10 cellular contexts compared by ENCODE assay signal in the genomic region with DNA sequence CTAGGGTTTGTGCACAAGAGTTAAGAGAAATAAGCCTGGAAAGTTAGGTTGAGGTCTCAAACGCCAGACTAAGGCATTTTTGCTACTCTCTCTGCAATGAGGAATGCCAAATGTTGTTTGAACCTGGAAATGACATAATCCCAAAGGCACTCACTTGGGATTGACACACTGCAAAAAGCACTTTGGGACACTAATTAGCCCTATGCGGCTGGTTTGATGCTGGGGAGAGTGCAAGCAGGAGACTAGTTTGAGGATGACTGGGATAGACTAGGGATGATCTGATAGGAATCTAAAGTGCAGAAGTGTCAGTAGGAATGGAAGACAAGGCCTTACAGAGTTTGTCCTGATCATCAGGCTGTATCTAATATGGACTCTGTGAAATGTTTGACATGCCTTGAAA.
"Had no signal": no experiment of that assay in that cellular context is flagged by ENCODE, and none has a peak within 500 bp of the region (broad histone marks: within the 10 kb centered on the region; RNA-seq: fewer than 3 reads in every experiment).

No MANE protein-coding gene starts in this region.

- H3K36me3 ChIP-seq: cardiac muscle cell, gastroesophageal sphincter, left lung, vagina had no signal

- H3K9me3 ChIP-seq: gastroesophageal sphincter, left lung, vagina had no signal

- H3K27me3 ChIP-seq: cardiac muscle cell, gastroesophageal sphincter, left lung, vagina had no signal

- DNase-seq: activated CD4-positive, alpha-beta memory T cell treated with anti-CD3 and anti-CD28 coated beads, Interleukin-2, amount 10 ng/mL, durations not matched to agents 7 days and 5 days; activated CD4-positive, alpha-beta T cell treated with anti-CD3 and anti-CD28 coated beads for 4 hours; activated naive CD4-positive, alpha-beta T cell treated with anti-CD3 and anti-CD28 coated beads, Interleukin-2, amount 10 ng/mL, durations not matched to agents 7 days and 5 days; activated T-cell treated with anti-CD3 and anti-CD28 coated beads, Interleukin-2, amount 50 U/mL, for 24 hours; left lung; mammary epithelial cell; naive thymus-derived CD8-positive, alpha-beta T cell had no signal

- H3K27ac ChIP-seq: cardiac muscle cell, gastroesophageal sphincter, left lung, vagina had no signal

- H3K4me3 ChIP-seq: cardiac muscle cell, gastroesophageal sphincter, left lung, vagina had no signal

- H3K4me1 ChIP-seq: gastroesophageal sphincter, left lung, vagina had no signal
